ENCODE assay signal across 8 cellular contexts in genomic region chr19:3073159-3073563, GRCh38. TPM values are rescaled to one million over a fixed set of nuclear protein-coding genes. Genes with fewer than 3 reads are reported as not detected.
DNase-seq lines count a peak whose midpoint lies in the region; ATAC-seq, FAIRE-seq and TF ChIP-seq lines count a peak whose summit lies in the region.

No MANE protein-coding gene starts in this region.

- H3K36me3 ChIP-seq in DOHH2 (ENCODE audit: control insufficient read depth, low read length) (no peaks in the 10 kb centered on the region), astrocyte (ENCODE audit: insufficient read depth, low read length) (no peaks in the 10 kb centered on the region), liver (ENCODE audit: control insufficient read depth in 4 of 4, insufficient read depth in 3 of 4, low read depth in 1 of 4, low read length in 3 of 4) (no peaks in the 10 kb centered on the region), thyroid gland (no peaks in the 10 kb centered on the region)

- peaks cover 5% of the 10 kb centered on the region for H3K27me3 ChIP-seq in DOHH2 (ENCODE audit: control insufficient read depth, low read length)
- no peaks in the 10 kb centered on the region for H3K27me3 ChIP-seq in astrocyte (ENCODE audit: insufficient read depth, low read length)
- no peaks in the 10 kb centered on the region for H3K27me3 ChIP-seq in liver (ENCODE audit: control insufficient read depth in 4 of 4, insufficient read depth in 4 of 4, low read length in 3 of 4)
- H3K27me3 ChIP-seq in thyroid gland, result no peaks in the 10 kb centered on the region

- intact Hi-C loops in thyroid gland (cut with DNase I), result loop anchor here (10.0 kb wide), 1 partner anchor 92 kb away; no protein-coding TSS in a partner anchor

- no peak overlapping the region for H3K4me3 Mint-ChIP-seq in astrocyte (ENCODE audit: unreplicated experiment)

- H3K9me3 ChIP-seq in DOHH2 (ENCODE audit: control insufficient read depth, insufficient read depth, low read length) (peaks cover 7% of the 10 kb centered on the region; the same call in 1 of the 2 replicates), astrocyte (ENCODE audit: insufficient read depth, low read depth, low read length) (no peaks in the 10 kb centered on the region), liver (ENCODE audit: control insufficient read depth in 4 of 4, low read length in 3 of 4) (no peaks in the 10 kb centered on the region), thyroid gland (no peaks in the 10 kb centered on the region)

- H3K27me3 Mint-ChIP-seq in astrocyte (ENCODE audit: low read depth, unreplicated experiment), result peaks cover 33% of the 10 kb centered on the region

- H3K27ac Mint-ChIP-seq in astrocyte (ENCODE audit: unreplicated experiment), result no peak overlapping the region

- no peaks in the 10 kb centered on the region for H4K20me1 ChIP-seq in DOHH2 (ENCODE audit: control insufficient read depth, insufficient read depth, low read depth, low read length)
- no peaks in the 10 kb centered on the region for H4K20me1 ChIP-seq in astrocyte (ENCODE audit: insufficient read depth, low read length)

- H3K4me3 ChIP-seq in DOHH2 (ENCODE audit: low read length), result no peak overlapping the region
- H3K4me3 ChIP-seq in astrocyte (ENCODE audit: insufficient read depth, low read depth, low read length), result no peak overlapping the region
- no peak overlapping the region for H3K4me3 ChIP-seq in liver (ENCODE audit: low read depth in 1 of 3, low read length in 3 of 3)
- no peak overlapping the region for H3K4me3 ChIP-seq in thyroid gland (replicated peaks in 1 of 3)

- DNase-seq in NCI-H146 (lab: John Stamatoyannopoulos, UW) (peak; percentile 69), astrocyte (ENCODE audit: low read depth) (peak; percentile 41), SIG-M5 (lab: John Stamatoyannopoulos, UW) (no peak), thyroid gland (no peak)
- no peak for DNase-seq in activated CD4-positive, CD25-positive, alpha-beta regulatory T cell (lab: John Stamatoyannopoulos, UW)

- H3K9me2 ChIP-seq in DOHH2 (replicated peaks; ENCODE audit: control insufficient read depth, low read length), result no peaks in the 10 kb centered on the region

- H3K4me1 ChIP-seq in DOHH2 (ENCODE audit: control insufficient read depth, low read length) (peaks cover 52% of the 10 kb centered on the region), astrocyte (ENCODE audit: insufficient read depth, low read length) (peaks cover 6% of the 10 kb centered on the region), liver (ENCODE audit: control insufficient read depth in 4 of 4, insufficient read depth in 4 of 4, low read length in 3 of 4) (peaks cover 0 to 8% (median 3%) of the 10 kb centered on the region in 4 donors), thyroid gland (peaks cover 11 to 21% of the 10 kb centered on the region in 2 donors)

- no peak for ATAC-seq in HG02970 (IDR thresholded peaks at IDR 0.05; ENCODE audit: low FRiP score, unreplicated experiment)

- 59% methylated on average over 3 of the region's 3 CpGs for WGBS in liver
- WGBS in thyroid gland, 2 donors, result 49 to 54% methylated on average over 3 of the region's 3 CpGs

- TF ChIP-seq RAD21 in liver (IDR thresholded peaks at IDR 0.05), result no peak

- peaks cover 2% of the 10 kb centered on the region for H3K9me3 Mint-ChIP-seq in astrocyte (ENCODE audit: unreplicated experiment)

- H2AFZ ChIP-seq in astrocyte (ENCODE audit: low read depth, low read length), result no peak overlapping the region

- no peak overlapping the region for H3K9ac ChIP-seq in astrocyte (ENCODE audit: low read length)
- H3K9ac ChIP-seq in liver (ENCODE audit: low read depth in 1 of 2, low read length in 2 of 2), result no peak overlapping the region

- no peak overlapping the region for H3K27ac ChIP-seq in DOHH2 (ENCODE audit: low read depth, low read length)
- H3K27ac ChIP-seq in astrocyte (ENCODE audit: low read depth, low read length), result no peak overlapping the region
- H3K27ac ChIP-seq in liver (ENCODE audit: low read depth in 1 of 2, low read length in 2 of 2), result no peak overlapping the region
- H3K27ac ChIP-seq in thyroid gland, result no peak overlapping the region

- no peaks in the 10 kb centered on the region for H3F3A ChIP-seq in DOHH2 (ENCODE audit: control insufficient read depth, insufficient read depth)

- no peak for FAIRE-seq in astrocyte (lab: Jason Lieb, UNC)

- no peak for TF ChIP-seq CTCF in DOHH2 (IDR thresholded peaks at IDR 0.05; ENCODE audit: low read depth, low read length, poor library complexity, severe bottlenecking)
- TF ChIP-seq CTCF in astrocyte (IDR thresholded peaks at IDR 0.05; ENCODE audit: insufficient read depth, low read depth, low read length), result no peak
- no peak for TF ChIP-seq CTCF in liver (IDR thresholded peaks at IDR 0.05; ENCODE audit: low read depth, low read length, missing input control)
- TF ChIP-seq CTCF in thyroid gland (IDR thresholded peaks at IDR 0.05), result no peak

- no peaks in the 10 kb centered on the region for H3K36me3 Mint-ChIP-seq in astrocyte (ENCODE audit: low read depth, unreplicated experiment)

- TF ChIP-seq POLR2A in thyroid gland (IDR thresholded peaks at IDR 0.05), result no peak

- H3K4me2 ChIP-seq in DOHH2 (ENCODE audit: low read length), result peak overlapping the region; percentile 10; the same call in 1 of the 2 replicates
- no peak overlapping the region for H3K4me2 ChIP-seq in astrocyte (ENCODE audit: low read length)

- no peaks in the 10 kb centered on the region for H3K4me1 Mint-ChIP-seq in astrocyte (ENCODE audit: low read depth, unreplicated experiment)

- H3K79me2 ChIP-seq in DOHH2 (ENCODE audit: control insufficient read depth, low read length) (no peaks in the 10 kb centered on the region), astrocyte (ENCODE audit: insufficient read depth, low read length) (no peaks in the 10 kb centered on the region)

TF ChIP-seq in liver, 16 proteins besides CTCF, POLR2A, EP300 and RAD21:
- peak; percentile 7 for TF ChIP-seq SP1 (IDR thresholded peaks at IDR 0.05)
- TF ChIP-seq EGR1 (IDR thresholded peaks at IDR 0.05; ENCODE audit: low read depth in 2 of 2), result no peak

RNA-seq across cellular contexts. Expression of gene TLE5, which starts 10.9 kb away (rescaled TPM):
- total RNA-seq in astrocyte (200 and 210 TPM in 2 replicates), liver (10 to 100 TPM; 48.0 to 61.7 TPM), thyroid gland (100 to 1,000 TPM; 398 to 892 (median 498) TPM)
- polyA plus RNA-seq in liver, result 100 to 1,000 TPM in 1 of 2 donors, 10 to 100 TPM in 1; 47.2 to 166 TPM

RNA-seq across cellular contexts. Expression of gene GNA11, which starts 21.0 kb away (rescaled TPM):
- total RNA-seq in astrocyte (39.9 and 41.0 TPM in 2 replicates), liver (10 to 100 TPM; 16.9 to 19.6 TPM), thyroid gland (10 to 100 TPM; 49.9 to 69.6 (median 63.8) TPM)
- 10 to 100 TPM; 12.5 to 20.2 TPM for polyA plus RNA-seq in liver

RNA-seq across cellular contexts. Expression of gene TLE2, which starts 44.1 kb away (rescaled TPM):
- total RNA-seq in astrocyte, result 0.48 and 0.79 TPM in 2 replicates
- total RNA-seq in liver, result 1 to 10 TPM; 4.5 to 9.3 TPM
- 1 to 10 TPM; 3.6 to 7.0 TPM for polyA plus RNA-seq in liver
- 100 to 1,000 TPM in 1 of 4 donors, 10 to 100 TPM in 3; 81.3 to 114 (median 90.3) TPM for total RNA-seq in thyroid gland

Comparison
In these comparisons a context has a peak if more than half of its experiments do, and no peak if none do; other contexts are left out.
1. DNase-seq: peak in NCI-H146 (single experiment) and astrocyte (single experiment); none in SIG-M5 (single experiment), thyroid gland (0 of 2) and activated CD4-positive, CD25-positive, alpha-beta regulatory T cell (0 of 4).
2. RNA of gene TLE2, which starts 44.1 kb away (total RNA-seq): 81.3 to 114 TPM in thyroid gland; 4.5 to 9.3 TPM in liver and 0.48 to 0.79 TPM in astrocyte; every median in the first group is over 4 times any median in the second.